23 cellular contexts compared by ENCODE assay signal in the genomic region with DNA sequence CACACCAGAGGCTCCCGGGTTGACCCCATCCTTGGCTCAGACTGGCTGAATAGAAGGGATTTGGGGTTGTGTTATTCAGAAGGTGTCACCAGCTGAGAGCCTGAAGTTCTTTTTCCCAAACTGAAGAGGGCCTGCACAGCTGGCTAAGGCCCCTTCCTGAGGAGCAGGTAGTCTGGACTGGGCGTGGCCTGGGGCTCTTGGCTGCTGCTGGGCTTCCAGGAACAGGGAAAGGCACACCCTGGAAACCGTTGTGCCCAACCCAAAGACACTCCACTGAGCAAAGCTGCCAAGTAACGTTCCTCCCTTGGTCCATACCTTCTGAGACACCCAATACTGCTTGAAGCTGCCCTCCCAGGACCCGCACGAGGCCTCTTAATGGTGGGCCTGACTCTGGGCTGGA. TPM values are rescaled to one million over a fixed set of nuclear protein-coding genes. Genes with fewer than 3 reads are reported as not detected.
A peak's percentile ranks its signal among the peaks of the same experiment; 100 is the strongest.
DNase-seq lines count a peak whose midpoint lies in the region; ATAC-seq, FAIRE-seq and TF ChIP-seq lines count a peak whose summit lies in the region.
"Had no signal": no experiment of that assay in that cellular context is flagged by ENCODE, and none has a peak within 500 bp of the region (broad histone marks: within the 10 kb centered on the region; RNA-seq: fewer than 3 reads in every experiment).

No MANE protein-coding gene starts in this region.

- BruUV-seq in Calu3 (replicated peaks; lab: Mats Ljungman, UMichigan) (no TSS peak), K562 (replicated peaks; lab: Mats Ljungman, UMichigan) (no TSS peak)

- ATAC-seq in K562 = no peak
- ATAC-seq in lower lobe of right lung = peak; percentile 25 to 57
- no peak for ATAC-seq in stimulated activated effector memory CD8-positive, alpha-beta T cell treated with anti-CD3 and anti-CD28 coated beads, Interleukin-12 subunit alpha, Interleukin-12 subunit beta, amount 100 ng/mL, for 72 hours
- ATAC-seq in stimulated activated naive CD8-positive, alpha-beta T cell treated with anti-CD3 and anti-CD28 coated beads, Interleukin-15, Interleukin-2, amounts not matched to agents 100 U/mL and 50 U/mL, for 24 hours = no peak
- ATAC-seq: A549; CD8-positive, alpha-beta T cell had no signal

- no peak overlapping the region for H3K4me3 ChIP-seq in K562
- no peak overlapping the region for H3K4me3 ChIP-seq in lower lobe of right lung
- H3K4me3 ChIP-seq: A549, MG63 had no signal

- CTCF ChIA-PET in Calu3 (lab: Charles Lee) = no interaction called here
- CTCF ChIA-PET in K562 (lab: Yijun Ruan, JAX; ENCODE audit: low intra/inter-chr PET ratio) = no interaction called here

- intact Hi-C loops in Calu3 (cut with micrococcal nuclease; ENCODE audit: unreplicated experiment) (no loop called here), K562 (cut with micrococcal nuclease) (no loop called here), lower lobe of right lung (cut with DNase I) (no loop called here)

- no peak overlapping the region for H3K4me3 Mint-ChIP-seq in Calu3 (ENCODE audit: low read depth, unreplicated experiment)
- no peak overlapping the region for H3K4me3 Mint-ChIP-seq in stimulated activated effector memory CD8-positive, alpha-beta T cell treated with anti-CD3 and anti-CD28 coated beads, Interleukin-12 subunit alpha, Interleukin-12 subunit beta, amount 100 ng/mL, for 72 hours
- H3K4me3 Mint-ChIP-seq: CD8-positive, alpha-beta T cell had no signal

- no peak for TF ChIP-seq POLR2A in K562 (conservative IDR thresholded peaks at IDR 0.05)

- H3K27me3 ChIP-seq in K562 (ENCODE audit: control insufficient read depth in 2 of 2, insufficient read depth in 2 of 2, low read length in 2 of 2) = no peaks in the 10 kb centered on the region; a peak in 2 of 5 replicates
- no peaks in the 10 kb centered on the region for H3K27me3 ChIP-seq in lower lobe of right lung (ENCODE audit: low read depth)
- H3K27me3 ChIP-seq: MG63 had no signal

- H3K79me2 ChIP-seq in K562 (ENCODE audit: control insufficient read depth, insufficient read depth, low read length) = no peaks in the 10 kb centered on the region

- POLR2A ChIA-PET in K562 (lab: Yijun Ruan, JAX) = interaction anchor here (0.6 kb wide), 1 partner anchor 8 kb away, joined by 3 read pairs; no protein-coding TSS in a partner anchor

- H3K27ac Mint-ChIP-seq in Calu3 (ENCODE audit: unreplicated experiment) = peak overlapping the region; percentile 23
- H3K27ac Mint-ChIP-seq in stimulated activated effector memory CD8-positive, alpha-beta T cell treated with anti-CD3 and anti-CD28 coated beads, Interleukin-12 subunit alpha, Interleukin-12 subunit beta, amount 100 ng/mL, for 72 hours = peak overlapping the region; percentile 61
- H3K27ac Mint-ChIP-seq: CD8-positive, alpha-beta T cell had no signal

- H3K36me3 Mint-ChIP-seq in Calu3 (ENCODE audit: insufficient read depth, unreplicated experiment) = peaks cover 6% of the 10 kb centered on the region
- H3K36me3 Mint-ChIP-seq in stimulated activated effector memory CD8-positive, alpha-beta T cell treated with anti-CD3 and anti-CD28 coated beads, Interleukin-12 subunit alpha, Interleukin-12 subunit beta, amount 100 ng/mL, for 72 hours = peaks cover 7% of the 10 kb centered on the region
- H3K36me3 Mint-ChIP-seq: CD8-positive, alpha-beta T cell had no signal

- H3K27ac ChIP-seq in K562 (ENCODE audit: extremely low read depth, low read depth, low read length) (no peak overlapping the region), lower lobe of right lung (no peak overlapping the region)
- H3K27ac ChIP-seq: A549 had no signal

- no peaks in the 10 kb centered on the region for H3K4me1 Mint-ChIP-seq in Calu3 (ENCODE audit: low read depth, unreplicated experiment)
- peaks cover 34% of the 10 kb centered on the region for H3K4me1 Mint-ChIP-seq in stimulated activated effector memory CD8-positive, alpha-beta T cell treated with anti-CD3 and anti-CD28 coated beads, Interleukin-12 subunit alpha, Interleukin-12 subunit beta, amount 100 ng/mL, for 72 hours

- no peak overlapping the region for H3K4me2 ChIP-seq in K562 (ENCODE audit: insufficient read depth, low read length)
- H3K4me2 ChIP-seq: A549 had no signal

- H3K9me1 ChIP-seq in K562 (ENCODE audit: control insufficient read depth, insufficient read depth, low read length) = no peaks in the 10 kb centered on the region

- no peak for FAIRE-seq in K562 (lab: Jason Lieb, UNC)
- FAIRE-seq: A549, HTR-8/SVneo had no signal

- H3K4me1 ChIP-seq in K562 (replicated peaks in 1 of 2; ENCODE audit: control insufficient read depth in 2 of 2, insufficient read depth in 2 of 2, low read length in 2 of 2) = peaks cover 2 to 4% of the 10 kb centered on the region in 2 experiments; a peak in 2 of 5 replicates
- H3K4me1 ChIP-seq in lower lobe of right lung = peaks cover 20% of the 10 kb centered on the region
- H3K4me1 ChIP-seq: A549 had no signal

- no peaks in the 10 kb centered on the region for H4K20me1 ChIP-seq in K562 (replicated peaks; ENCODE audit: control insufficient read depth, insufficient read depth, low read length)

- H3K9me3 Mint-ChIP-seq in Calu3 (ENCODE audit: low read depth, unreplicated experiment) = no peaks in the 10 kb centered on the region
- H3K9me3 Mint-ChIP-seq in stimulated activated effector memory CD8-positive, alpha-beta T cell treated with anti-CD3 and anti-CD28 coated beads, Interleukin-12 subunit alpha, Interleukin-12 subunit beta, amount 100 ng/mL, for 72 hours = no peaks in the 10 kb centered on the region
- H3K9me3 Mint-ChIP-seq: CD8-positive, alpha-beta T cell had no signal

- 28% methylated on average over 6 of the region's 6 CpGs for WGBS in K562 (ENCODE audit: insufficient coverage, low coverage, missing lambda C conversion rate)

- in situ Hi-C loops in K562 (cut with MboI) = no loop called here

- H3K27me3 Mint-ChIP-seq in Calu3 (ENCODE audit: unreplicated experiment) = no peaks in the 10 kb centered on the region

- no peak overlapping the region; a peak in 1 of 4 replicates for H3K9ac ChIP-seq in K562 (ENCODE audit: insufficient read depth in 1 of 2, low read depth in 2 of 2, low read length in 2 of 2)

- TF ChIP-seq RAD21 in K562 (CRISPR knock-in tag; conservative IDR thresholded peaks at IDR 0.05 in 1 of 2, IDR thresholded peaks at IDR 0.05 in 1 of 2) = no peak

- TF ChIP-seq CTCF in Calu3 (IDR thresholded peaks at IDR 0.05; ENCODE audit: unreplicated experiment) (no peak), K562 (IDR thresholded peaks at IDR 0.05 in 2 of 3, conservative IDR thresholded peaks at IDR 0.05 in 1 of 3; ENCODE audit: insufficient read depth in 2 of 3, low read depth in 1 of 3, low read length in 3 of 3) (no peak), lower lobe of right lung (IDR thresholded peaks at IDR 0.05) (no peak)

- no peak for TF ChIP-seq EP300 in K562 (IDR thresholded peaks at IDR 0.05; ENCODE audit: low read length)

- no peak for DNase-seq in Calu3
- DNase-seq in K562 (ENCODE audit: extremely low read depth in 1 of 4, low spot score in 3 of 4) = peak in 2 of 4 experiments; percentile 20 to 27
- peak; percentile 51 for DNase-seq in lower lobe of right lung
- no peak for DNase-seq in stimulated activated effector memory CD8-positive, alpha-beta T cell treated with anti-CD3 and anti-CD28 coated beads, Interleukin-12 subunit alpha, Interleukin-12 subunit beta, amount 100 ng/mL, for 72 hours (ENCODE audit: low spot score in 2 of 2)
- DNase-seq in nucleus accumbens (lab: John Stamatoyannopoulos, UW) = no peak
- DNase-seq in putamen (ENCODE audit: low spot score) = no peak
- DNase-seq in stimulated activated naive CD8-positive, alpha-beta T cell treated with anti-CD3 and anti-CD28 coated beads, Interleukin-15, Interleukin-2, amounts not matched to agents 100 U/mL and 50 U/mL, for 24 hours = no peak
- DNase-seq: CD8-positive, alpha-beta T cell; H7; IMR-90; Karpas-422; MG63; NCI-H1092; NCI-H146; NCI-H2081 treated with DMSO at 0.1 percent for 48 hours; NCI-H2227 treated with DMSO at 0.1 percent for 48 hours; NCI-H510A treated with DMSO at 0.1 percent for 48 hours; NCI-H774; Right ventricle myocardium superior had no signal

- H3K9me3 ChIP-seq in K562 (replicated peaks; ENCODE audit: control insufficient read depth, insufficient read depth, low read depth, low read length) = no peaks in the 10 kb centered on the region
- H3K9me3 ChIP-seq in lower lobe of right lung = no peaks in the 10 kb centered on the region
- H3K9me3 ChIP-seq: A549, MG63 had no signal

- no peaks in the 10 kb centered on the region for H3K36me3 ChIP-seq in K562 (ENCODE audit: control insufficient read depth, insufficient read depth, low read length)
- H3K36me3 ChIP-seq in lower lobe of right lung = no peaks in the 10 kb centered on the region
- H3K36me3 ChIP-seq: MG63 had no signal

- H2AFZ ChIP-seq in K562 (ENCODE audit: low read depth, low read length) = peak overlapping the region; percentile 16; the same call in 1 of the 2 replicates

RNA-seq across cellular contexts. Expression of a gene that starts 8.3 kb away (rescaled TPM):
- not detected in 2 replicates for total RNA-seq in Calu3 (2022)
- not detected in 2 replicates for total RNA-seq in K562 (2011; cell fraction: chromatin; rRNA removed; ENCODE audit: low replicate concordance)
- not detected in 2 replicates for total RNA-seq in K562 (2011; cell fraction: nucleolus; rRNA removed)
- not detected in 2 replicates for total RNA-seq in K562 (2011; cell fraction: nucleoplasm; rRNA removed)
- total RNA-seq in K562 (2014; rRNA removed) = not detected in 2 replicates
- not detected in 2 replicates for total RNA-seq in K562 (2014; rRNA removed; fragmentation: Illumina TruSeq; extraction: Trizol)
- total RNA-seq in K562 (2015; rRNA removed; fragmentation: Illumina TruSeq; extraction: Trizol) = not detected in 2 replicates
- not detected in 2 replicates for total RNA-seq in K562 (2021)
- not detected in 2 replicates for polyA plus RNA-seq in K562 (2011; rRNA removed)
- not detected in 2 replicates for polyA plus RNA-seq in K562 (2011; cell fraction: cytosol; rRNA removed)
- polyA plus RNA-seq in K562 (2011; cell fraction: nucleus; rRNA removed) = not detected in 2 replicates
- polyA plus RNA-seq in K562 (2012) = not detected in 2 replicates
- polyA plus RNA-seq in K562 (2014; fragmentation: Illumina TruSeq; extraction: Trizol) = not detected in 2 replicates
- polyA plus RNA-seq in K562 (2014; fragmentation: Nextera tagmentation; extraction: Ambion mirVana) = not detected
- polyA plus RNA-seq in K562 (2014; rRNA removed) = not detected in 2 replicates
- polyA minus RNA-seq in K562 (2011; rRNA and poly(A)+ RNA removed) = not detected in 2 replicates
- not detected in 2 replicates for polyA minus RNA-seq in K562 (2011; cell fraction: cytosol; rRNA and poly(A)+ RNA removed)
- polyA minus RNA-seq in K562 (2011; cell fraction: nucleus; rRNA and poly(A)+ RNA removed) = not detected in 2 replicates
- total RNA-seq in lower lobe of right lung = 1.9 TPM
- total RNA-seq: H7, IMR-90, OCI-LY7 had no signal
- polyA plus RNA-seq: A549, BJ, IMR-90 had no signal

RNA-seq across cellular contexts. Expression of a gene that starts 48.3 kb away (rescaled TPM):
- 8.1 and 10.2 TPM in 2 replicates for total RNA-seq in Calu3 (2022)
- total RNA-seq in K562 (2011; cell fraction: chromatin; rRNA removed; ENCODE audit: low replicate concordance) = 2.2 and 4.0 TPM in 2 replicates
- total RNA-seq in K562 (2011; cell fraction: nucleolus; rRNA removed) = 0.67 and 1.8 TPM in 2 replicates
- total RNA-seq in K562 (2011; cell fraction: nucleoplasm; rRNA removed) = 1.1 and 1.8 TPM in 2 replicates
- 0.45 and 0.86 TPM in 2 replicates for total RNA-seq in K562 (2014; rRNA removed)
- 0.77 and 0.87 TPM in 2 replicates for total RNA-seq in K562 (2014; rRNA removed; fragmentation: Illumina TruSeq; extraction: Trizol)
- 1.2 and 1.4 TPM in 2 replicates for total RNA-seq in K562 (2015; rRNA removed; fragmentation: Illumina TruSeq; extraction: Trizol)
- total RNA-seq in K562 (2021) = 0.47 and 0.58 TPM in 2 replicates
- 0.85 and 1.3 TPM in 2 replicates for polyA plus RNA-seq in K562 (2011; rRNA removed)
- 0.15 and 0.66 TPM in 2 replicates for polyA plus RNA-seq in K562 (2011; cell fraction: cytosol; rRNA removed)
- polyA plus RNA-seq in K562 (2011; cell fraction: nucleus; rRNA removed) = 2.3 and 6.8 TPM in 2 replicates
- 0.49 and 2.3 TPM in 2 replicates for polyA plus RNA-seq in K562 (2012)
- 0.42 and 1.1 TPM in 2 replicates for polyA plus RNA-seq in K562 (2014; fragmentation: Illumina TruSeq; extraction: Trizol)
- under 1 TPM; 0.27 to 0.64 TPM for polyA plus RNA-seq in K562 (2014; fragmentation: Nextera tagmentation; extraction: Ambion mirVana)
- 1.3 and 1.5 TPM in 2 replicates for polyA plus RNA-seq in K562 (2014; rRNA removed)
- polyA minus RNA-seq in K562 (2011; rRNA and poly(A)+ RNA removed) = 0.56 and 1.6 TPM in 2 replicates
- polyA minus RNA-seq in K562 (2011; cell fraction: cytosol; rRNA and poly(A)+ RNA removed) = not detected in 2 replicates
- polyA minus RNA-seq in K562 (2011; cell fraction: nucleus; rRNA and poly(A)+ RNA removed) = 0.67 and 2.2 TPM in 2 replicates
- 2.1 TPM for total RNA-seq in lower lobe of right lung

Comparison
In these comparisons a context has a peak if more than half of its experiments do, and no peak if none do; other contexts are left out.
1. ATAC-seq: peak in lower lobe of right lung (2 of 2); none in K562 (single experiment), stimulated activated effector memory CD8-positive, alpha-beta T cell treated with anti-CD3 and anti-CD28 coated beads, Interleukin-12 subunit alpha, Interleukin-12 subunit beta, amount 100 ng/mL, for 72 hours (single experiment) and stimulated activated naive CD8-positive, alpha-beta T cell treated with anti-CD3 and anti-CD28 coated beads, Interleukin-15, Interleukin-2, amounts not matched to agents 100 U/mL and 50 U/mL, for 24 hours (single experiment).